In genomic region chrX:12972867-12973560, GRCh38 we compare ENCODE assay signal across 1 cellular context.
TF ChIP-seq lines count a peak whose summit lies in the region.

No MANE protein-coding gene starts in this region.

TF ChIP-seq in K562, 482 proteins besides CTCF, POLR2A, EP300 and RAD21 (continued from another document):
- TF ChIP-seq, protein P1, sequence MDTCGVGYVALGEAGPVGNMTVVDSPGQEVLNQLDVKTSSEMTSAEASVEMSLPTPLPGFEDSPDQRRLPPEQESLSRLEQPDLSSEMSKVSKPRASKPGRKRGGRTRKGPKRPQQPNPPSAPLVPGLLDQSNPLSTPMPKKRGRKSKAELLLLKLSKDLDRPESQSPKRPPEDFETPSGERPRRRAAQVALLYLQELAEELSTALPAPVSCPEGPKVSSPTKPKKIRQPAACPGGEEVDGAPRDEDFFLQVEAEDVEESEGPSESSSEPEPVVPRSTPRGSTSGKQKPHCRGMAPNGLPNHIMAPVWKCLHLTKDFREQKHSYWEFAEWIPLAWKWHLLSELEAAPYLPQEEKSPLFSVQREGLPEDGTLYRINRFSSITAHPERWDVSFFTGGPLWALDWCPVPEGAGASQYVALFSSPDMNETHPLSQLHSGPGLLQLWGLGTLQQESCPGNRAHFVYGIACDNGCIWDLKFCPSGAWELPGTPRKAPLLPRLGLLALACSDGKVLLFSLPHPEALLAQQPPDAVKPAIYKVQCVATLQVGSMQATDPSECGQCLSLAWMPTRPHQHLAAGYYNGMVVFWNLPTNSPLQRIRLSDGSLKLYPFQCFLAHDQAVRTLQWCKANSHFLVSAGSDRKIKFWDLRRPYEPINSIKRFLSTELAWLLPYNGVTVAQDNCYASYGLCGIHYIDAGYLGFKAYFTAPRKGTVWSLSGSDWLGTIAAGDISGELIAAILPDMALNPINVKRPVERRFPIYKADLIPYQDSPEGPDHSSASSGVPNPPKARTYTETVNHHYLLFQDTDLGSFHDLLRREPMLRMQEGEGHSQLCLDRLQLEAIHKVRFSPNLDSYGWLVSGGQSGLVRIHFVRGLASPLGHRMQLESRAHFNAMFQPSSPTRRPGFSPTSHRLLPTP (IDR thresholded peaks at IDR 0.05; ENCODE audit: borderline replicate concordance, extremely low read depth, insufficient read length), result no peak
- no peak for TF ChIP-seq KLF1 (tag; IDR thresholded peaks at IDR 0.05)
- no peak for TF ChIP-seq PPARD (CRISPR knock-in tag; IDR thresholded peaks at IDR 0.05)
- TF ChIP-seq POLR2AphosphoS5 (IDR thresholded peaks at IDR 0.05; ENCODE audit: control insufficient read depth, insufficient read depth, low read depth, low read length), result no peak
- TF ChIP-seq ZFX (CRISPR knock-in tag; IDR thresholded peaks at IDR 0.05), result no peak
- no peak for TF ChIP-seq ASH1L (IDR thresholded peaks at IDR 0.05; ENCODE audit: borderline replicate concordance, low read depth, partially characterized antibody)
- peak; percentile 91 for TF ChIP-seq RBM25 (IDR thresholded peaks at IDR 0.05; ENCODE audit: low read depth, low read length, severe bottlenecking)
- no peak for TF ChIP-seq ZNF639 (CRISPR knock-in tag; conservative IDR thresholded peaks at IDR 0.05 in 1 of 2, IDR thresholded peaks at IDR 0.05 in 1 of 2)
- TF ChIP-seq MAFG (tag; conservative IDR thresholded peaks at IDR 0.05), result no peak
- no peak for TF ChIP-seq MTA1 (IDR thresholded peaks at IDR 0.05; ENCODE audit: borderline replicate concordance)
- TF ChIP-seq FOXO4 (CRISPR knock-in tag; IDR thresholded peaks at IDR 0.05), result no peak
- no peak for TF ChIP-seq ZNF24 (IDR thresholded peaks at IDR 0.05)
- TF ChIP-seq MYBL2 (IDR thresholded peaks at IDR 0.05; ENCODE audit: low read depth), result no peak
- no peak for TF ChIP-seq MYBL2 (CRISPR knock-in tag; IDR thresholded peaks at IDR 0.05; ENCODE audit: borderline replicate concordance)
- no peak for TF ChIP-seq MYC (IDR thresholded peaks at IDR 0.05; ENCODE audit: low read depth, low read length)
- TF ChIP-seq MYC (CRISPR knock-in tag; IDR thresholded peaks at IDR 0.05; ENCODE audit: borderline replicate concordance, low read depth), result no peak
- no peak for TF ChIP-seq CHD1 (IDR thresholded peaks at IDR 0.05; ENCODE audit: low read length)
- TF ChIP-seq KDM1A (IDR thresholded peaks at IDR 0.05), result peak; percentile 32 to 71; a peak in 3 of 4 replicates
- TF ChIP-seq ZNF224 (CRISPR knock-in tag; IDR thresholded peaks at IDR 0.05), result no peak
- TF ChIP-seq, protein P2, sequence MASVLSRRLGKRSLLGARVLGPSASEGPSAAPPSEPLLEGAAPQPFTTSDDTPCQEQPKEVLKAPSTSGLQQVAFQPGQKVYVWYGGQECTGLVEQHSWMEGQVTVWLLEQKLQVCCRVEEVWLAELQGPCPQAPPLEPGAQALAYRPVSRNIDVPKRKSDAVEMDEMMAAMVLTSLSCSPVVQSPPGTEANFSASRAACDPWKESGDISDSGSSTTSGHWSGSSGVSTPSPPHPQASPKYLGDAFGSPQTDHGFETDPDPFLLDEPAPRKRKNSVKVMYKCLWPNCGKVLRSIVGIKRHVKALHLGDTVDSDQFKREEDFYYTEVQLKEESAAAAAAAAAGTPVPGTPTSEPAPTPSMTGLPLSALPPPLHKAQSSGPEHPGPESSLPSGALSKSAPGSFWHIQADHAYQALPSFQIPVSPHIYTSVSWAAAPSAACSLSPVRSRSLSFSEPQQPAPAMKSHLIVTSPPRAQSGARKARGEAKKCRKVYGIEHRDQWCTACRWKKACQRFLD (CRISPR knock-in tag; IDR thresholded peaks at IDR 0.05), result no peak
- TF ChIP-seq E2F4 (CRISPR knock-in tag; IDR thresholded peaks at IDR 0.05; ENCODE audit: low read depth), result no peak
- no peak for TF ChIP-seq ZMIZ1 (IDR thresholded peaks at IDR 0.05; ENCODE audit: low read depth in 2 of 2, low read length in 2 of 2)
- TF ChIP-seq ZNF668 (CRISPR knock-in tag; IDR thresholded peaks at IDR 0.05), result no peak
- TF ChIP-seq SMARCB1 (IDR thresholded peaks at IDR 0.05; ENCODE audit: insufficient read length, low read depth), result no peak
- TF ChIP-seq, protein P3, sequence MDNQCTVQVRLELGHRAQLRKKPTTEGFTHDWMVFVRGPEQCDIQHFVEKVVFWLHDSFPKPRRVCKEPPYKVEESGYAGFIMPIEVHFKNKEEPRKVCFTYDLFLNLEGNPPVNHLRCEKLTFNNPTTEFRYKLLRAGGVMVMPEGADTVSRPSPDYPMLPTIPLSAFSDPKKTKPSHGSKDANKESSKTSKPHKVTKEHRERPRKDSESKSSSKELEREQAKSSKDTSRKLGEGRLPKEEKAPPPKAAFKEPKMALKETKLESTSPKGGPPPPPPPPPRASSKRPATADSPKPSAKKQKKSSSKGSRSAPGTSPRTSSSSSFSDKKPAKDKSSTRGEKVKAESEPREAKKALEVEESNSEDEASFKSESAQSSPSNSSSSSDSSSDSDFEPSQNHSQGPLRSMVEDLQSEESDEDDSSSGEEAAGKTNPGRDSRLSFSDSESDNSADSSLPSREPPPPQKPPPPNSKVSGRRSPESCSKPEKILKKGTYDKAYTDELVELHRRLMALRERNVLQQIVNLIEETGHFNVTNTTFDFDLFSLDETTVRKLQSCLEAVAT (IDR thresholded peaks at IDR 0.05), result 0 out of 4 replicates have a peak, but pooled peaks of 1 of the 2 experiments have one; percentile 39
- no peak for TF ChIP-seq FOXA3 (CRISPR knock-in tag; conservative IDR thresholded peaks at IDR 0.05 in 1 of 2, IDR thresholded peaks at IDR 0.05 in 1 of 2)
- TF ChIP-seq PHB (CRISPR knock-in tag; IDR thresholded peaks at IDR 0.05), result no peak
- TF ChIP-seq, protein P4, sequence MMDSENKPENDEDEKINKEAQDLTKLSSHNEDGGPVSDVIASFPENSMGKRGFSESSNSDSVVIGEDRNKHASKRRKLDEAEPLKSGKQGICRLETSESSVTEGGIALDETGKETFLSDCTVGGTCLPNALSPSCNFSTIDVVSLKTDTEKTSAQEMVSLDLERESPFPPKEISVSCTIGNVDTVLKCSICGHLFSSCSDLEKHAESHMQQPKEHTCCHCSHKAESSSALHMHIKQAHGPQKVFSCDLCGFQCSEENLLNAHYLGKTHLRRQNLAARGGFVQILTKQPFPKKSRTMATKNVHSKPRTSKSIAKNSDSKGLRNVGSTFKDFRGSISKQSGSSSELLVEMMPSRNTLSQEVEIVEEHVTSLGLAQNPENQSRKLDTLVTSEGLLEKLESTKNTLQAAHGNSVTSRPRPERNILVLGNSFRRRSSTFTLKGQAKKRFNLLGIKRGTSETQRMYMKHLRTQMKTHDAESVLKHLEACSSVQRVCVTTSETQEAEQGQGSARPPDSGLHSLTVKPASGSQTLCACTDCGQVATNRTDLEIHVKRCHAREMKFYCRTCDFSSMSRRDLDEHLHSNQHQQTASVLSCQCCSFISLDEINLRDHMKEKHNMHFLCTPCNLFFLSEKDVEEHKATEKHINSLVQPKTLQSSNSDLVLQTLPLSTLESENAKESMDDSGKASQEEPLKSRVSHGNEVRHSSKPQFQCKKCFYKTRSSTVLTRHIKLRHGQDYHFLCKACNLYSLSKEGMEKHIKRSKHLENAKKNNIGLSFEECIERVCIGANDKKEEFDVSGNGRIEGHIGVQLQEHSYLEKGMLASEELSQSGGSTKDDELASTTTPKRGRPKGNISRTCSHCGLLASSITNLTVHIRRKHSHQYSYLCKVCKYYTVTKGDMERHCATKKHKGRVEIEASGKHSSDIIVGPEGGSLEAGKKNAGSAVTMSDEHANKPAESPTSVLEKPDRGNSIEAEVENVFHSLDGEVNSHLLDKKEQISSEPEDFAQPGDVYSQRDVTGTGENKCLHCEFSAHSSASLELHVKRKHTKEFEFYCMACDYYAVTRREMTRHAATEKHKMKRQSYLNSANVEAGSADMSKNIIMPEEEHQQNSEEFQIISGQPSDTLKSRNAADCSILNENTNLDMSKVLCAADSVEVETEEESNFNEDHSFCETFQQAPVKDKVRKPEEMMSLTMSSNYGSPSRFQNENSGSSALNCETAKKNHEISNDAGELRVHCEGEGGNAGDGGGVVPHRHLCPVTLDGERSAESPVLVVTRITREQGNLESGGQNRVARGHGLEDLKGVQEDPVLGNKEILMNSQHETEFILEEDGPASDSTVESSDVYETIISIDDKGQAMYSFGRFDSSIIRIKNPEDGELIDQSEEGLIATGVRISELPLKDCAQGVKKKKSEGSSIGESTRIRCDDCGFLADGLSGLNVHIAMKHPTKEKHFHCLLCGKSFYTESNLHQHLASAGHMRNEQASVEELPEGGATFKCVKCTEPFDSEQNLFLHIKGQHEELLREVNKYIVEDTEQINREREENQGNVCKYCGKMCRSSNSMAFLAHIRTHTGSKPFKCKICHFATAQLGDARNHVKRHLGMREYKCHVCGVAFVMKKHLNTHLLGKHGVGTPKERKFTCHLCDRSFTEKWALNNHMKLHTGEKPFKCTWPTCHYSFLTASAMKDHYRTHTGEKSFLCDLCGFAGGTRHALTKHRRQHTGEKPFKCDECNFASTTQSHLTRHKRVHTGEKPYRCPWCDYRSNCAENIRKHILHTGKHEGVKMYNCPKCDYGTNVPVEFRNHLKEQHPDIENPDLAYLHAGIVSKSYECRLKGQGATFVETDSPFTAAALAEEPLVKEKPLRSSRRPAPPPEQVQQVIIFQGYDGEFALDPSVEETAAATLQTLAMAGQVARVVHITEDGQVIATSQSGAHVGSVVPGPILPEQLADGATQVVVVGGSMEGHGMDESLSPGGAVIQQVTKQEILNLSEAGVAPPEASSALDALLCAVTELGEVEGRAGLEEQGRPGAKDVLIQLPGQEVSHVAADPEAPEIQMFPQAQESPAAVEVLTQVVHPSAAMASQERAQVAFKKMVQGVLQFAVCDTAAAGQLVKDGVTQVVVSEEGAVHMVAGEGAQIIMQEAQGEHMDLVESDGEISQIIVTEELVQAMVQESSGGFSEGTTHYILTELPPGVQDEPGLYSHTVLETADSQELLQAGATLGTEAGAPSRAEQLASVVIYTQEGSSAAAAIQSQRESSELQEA (IDR thresholded peaks at IDR 0.05; ENCODE audit: low read depth), result no peak
- TF ChIP-seq ETV5 (CRISPR knock-in tag; IDR thresholded peaks at IDR 0.05; ENCODE audit: low read depth), result no peak
